ENCODE assay signal across 16 cellular contexts in genomic region chr11:12625438-12626071, GRCh38. TPM values are rescaled to one million over a fixed set of nuclear protein-coding genes. Genes with fewer than 3 reads are reported as not detected.
DNase-seq lines count a peak whose midpoint lies in the region; ATAC-seq and TF ChIP-seq lines count a peak whose summit lies in the region.
"Had no signal": no experiment of that assay in that cellular context is flagged by ENCODE, and none has a peak within 500 bp of the region (broad histone marks: within the 10 kb centered on the region; RNA-seq: fewer than 3 reads in every experiment).

No MANE protein-coding gene starts in this region.

- no peaks in the 10 kb centered on the region for H3K27me3 ChIP-seq in heart right ventricle
- H3K27me3 ChIP-seq: cardiac muscle cell had no signal

- intact Hi-C loops in heart right ventricle (cut with DNase I) = no loop called here

- peaks cover 7% of the 10 kb centered on the region for H3K9me3 Mint-ChIP-seq in activated CD4-positive, alpha-beta memory T cell treated with anti-CD3 and anti-CD28 coated beads, Interleukin-2, amount 10 ng/mL, durations not matched to agents 7 days and 5 days

- no peak overlapping the region for H3K4me3 Mint-ChIP-seq in activated CD4-positive, alpha-beta memory T cell treated with anti-CD3 and anti-CD28 coated beads, Interleukin-2, amount 10 ng/mL, durations not matched to agents 7 days and 5 days
- H3K4me3 Mint-ChIP-seq: activated T-cell treated with anti-CD3 and anti-CD28 coated beads, Interleukin-2, amount 50 U/mL, for 24 hours; CD8-positive, alpha-beta T cell; stimulated activated naive CD8-positive, alpha-beta T cell treated with anti-CD3 and anti-CD28 coated beads, Interleukin-15, Interleukin-2, amounts not matched to agents 100 ng/mL and 50 ng/mL, for 24 hours had no signal

- H3K4me1 Mint-ChIP-seq in activated CD4-positive, alpha-beta memory T cell treated with anti-CD3 and anti-CD28 coated beads, Interleukin-2, amount 10 ng/mL, durations not matched to agents 7 days and 5 days = no peaks in the 10 kb centered on the region

- H3K4me3 ChIP-seq in NB4 (ENCODE audit: low read depth, low read length) = no peak overlapping the region
- no peak overlapping the region for H3K4me3 ChIP-seq in heart right ventricle
- H3K4me3 ChIP-seq: cardiac muscle cell had no signal

- no peak for TF ChIP-seq POLR2A in NB4 (IDR thresholded peaks at IDR 0.05; ENCODE audit: extremely low read depth, insufficient read length)

- H3K4me1 ChIP-seq in heart right ventricle = no peaks in the 10 kb centered on the region

- WGBS in heart right ventricle, 2 donors = 66 to 67% methylated on average over 4 of the region's 4 CpGs

- no peak overlapping the region for H3K27ac Mint-ChIP-seq in activated CD4-positive, alpha-beta memory T cell treated with anti-CD3 and anti-CD28 coated beads, Interleukin-2, amount 10 ng/mL, durations not matched to agents 7 days and 5 days
- H3K27ac Mint-ChIP-seq: activated T-cell treated with anti-CD3 and anti-CD28 coated beads, Interleukin-2, amount 50 U/mL, for 24 hours; CD8-positive, alpha-beta T cell; progenitor cell of endocrine pancreas; stimulated activated naive CD8-positive, alpha-beta T cell treated with anti-CD3 and anti-CD28 coated beads, Interleukin-15, Interleukin-2, amounts not matched to agents 100 ng/mL and 50 ng/mL, for 24 hours had no signal

- CTCF ChIA-PET in activated CD4-positive, alpha-beta memory T cell treated with anti-CD3 and anti-CD28 coated beads, Interleukin-2, amount 10 ng/mL, durations not matched to agents 7 days and 5 days (lab: Charles Lee) = no interaction called here

- H3K36me3 Mint-ChIP-seq in activated CD4-positive, alpha-beta memory T cell treated with anti-CD3 and anti-CD28 coated beads, Interleukin-2, amount 10 ng/mL, durations not matched to agents 7 days and 5 days (ENCODE audit: low read depth) = no peaks in the 10 kb centered on the region
- H3K36me3 Mint-ChIP-seq: CD8-positive, alpha-beta T cell had no signal

- peaks cover 5% of the 10 kb centered on the region for H3K27me3 Mint-ChIP-seq in activated CD4-positive, alpha-beta memory T cell treated with anti-CD3 and anti-CD28 coated beads, Interleukin-2, amount 10 ng/mL, durations not matched to agents 7 days and 5 days
- H3K27me3 Mint-ChIP-seq: progenitor cell of endocrine pancreas had no signal

- H3K9me3 ChIP-seq in heart right ventricle = peaks cover 0 to 24% (median 16%) of the 10 kb centered on the region in 11 donors

- ATAC-seq in heart right ventricle = no peak
- ATAC-seq in omental fat pad (ENCODE audit: low FRiP score) = no peak
- ATAC-seq: CD8-positive, alpha-beta T cell had no signal

- POLR2A ChIA-PET in activated CD4-positive, alpha-beta memory T cell treated with anti-CD3 and anti-CD28 coated beads, Interleukin-2, amount 10 ng/mL, durations not matched to agents 7 days and 5 days (lab: Charles Lee) = no interaction called here

- no peak for TF ChIP-seq CTCF in NB4 (IDR thresholded peaks at IDR 0.05; ENCODE audit: low read depth, low read length)
- no peak for TF ChIP-seq CTCF in heart right ventricle (IDR thresholded peaks at IDR 0.05)
- TF ChIP-seq CTCF in omental fat pad (IDR thresholded peaks at IDR 0.05) = no peak

- H3K36me3 ChIP-seq in heart right ventricle = no peaks in the 10 kb centered on the region
- H3K36me3 ChIP-seq: cardiac muscle cell had no signal

- DNase-seq in Daoy (ENCODE audit: low read depth) = peak; percentile 53
- DNase-seq in NB4 (ENCODE audit: low read depth) = peak; percentile 9
- DNase-seq in astrocyte of the hippocampus (ENCODE audit: low read depth, low spot score) = peak; percentile 46
- peak; percentile 97 for DNase-seq in iris pigment epithelial cell (ENCODE audit: low read depth)
- DNase-seq in activated effector memory CD4-positive, alpha-beta T cell treated with anti-CD3 and anti-CD28 coated beads, Interleukin-2, amount 50 U/mL, for 16 hours = no peak
- DNase-seq in heart right ventricle = no peak
- no peak for DNase-seq in omental fat pad (ENCODE audit: low spot score)
- no peak for DNase-seq in activated CD4-positive, alpha-beta memory T cell treated with anti-CD3 and anti-CD28 coated beads, Interleukin-2, amount 10 ng/mL, durations not matched to agents 7 days and 5 days
- DNase-seq: activated T-cell treated with anti-CD3 and anti-CD28 coated beads, Interleukin-2, amount 50 U/mL, for 24 hours; CD8-positive, alpha-beta T cell; NCI-H1105 treated with DMSO at 0.1 percent for 48 hours; NCI-H524; SHP77 treated with DMSO at 0.1 percent for 48 hours had no signal

- H3K27ac ChIP-seq in heart right ventricle = no peak overlapping the region
- H3K27ac ChIP-seq: cardiac muscle cell had no signal

RNA-seq across cellular contexts. Expression of gene TEAD1, which starts 48.7 kb away (rescaled TPM):
- 37.2 and 55.4 TPM in 2 replicates for total RNA-seq in Daoy (2014; rRNA removed; shearing (Covaris generic))
- total RNA-seq in heart right ventricle = 100 to 1,000 TPM; 107 to 138 (median 117) TPM
- 10 to 100 TPM; 12.7 to 19.1 TPM for polyA plus RNA-seq in heart right ventricle
- total RNA-seq in omental fat pad = 100 to 1,000 TPM in 2 of 4 donors, 10 to 100 TPM in 2; 81.7 to 123 (median 103) TPM
- total RNA-seq in activated CD4-positive, alpha-beta memory T cell treated with anti-CD3 and anti-CD28 coated beads, Interleukin-2, amount 10 ng/mL, durations not matched to agents 7 days and 5 days = 1 to 10 TPM in 1 of 2 experiments, under 1 TPM in 1; 0.98 to 1.0 TPM
- total RNA-seq: CD8-positive, alpha-beta T cell had no signal

Comparison
In these comparisons a context has a peak if more than half of its experiments do, and no peak if none do; other contexts are left out.
1. DNase-seq: peak in Daoy (single experiment), NB4 (single experiment), astrocyte of the hippocampus (single experiment) and iris pigment epithelial cell (single experiment); none in activated effector memory CD4-positive, alpha-beta T cell treated with anti-CD3 and anti-CD28 coated beads, Interleukin-2, amount 50 U/mL, for 16 hours (single experiment), heart right ventricle (0 of 2), omental fat pad (single experiment) and activated CD4-positive, alpha-beta memory T cell treated with anti-CD3 and anti-CD28 coated beads, Interleukin-2, amount 10 ng/mL, durations not matched to agents 7 days and 5 days (single experiment).
2. RNA of gene TEAD1, which starts 48.7 kb away (total RNA-seq): 81.7 to 123 TPM in omental fat pad, 107 to 138 TPM in heart right ventricle and 37.2 to 55.4 TPM in Daoy; 0.98 to 1.0 TPM in activated CD4-positive, alpha-beta memory T cell treated with anti-CD3 and anti-CD28 coated beads, Interleukin-2, amount 10 ng/mL, durations not matched to agents 7 days and 5 days; every median in the first group is over 10 times any median in the second.